11 cellular contexts compared by ENCODE assay signal in the genomic region with DNA sequence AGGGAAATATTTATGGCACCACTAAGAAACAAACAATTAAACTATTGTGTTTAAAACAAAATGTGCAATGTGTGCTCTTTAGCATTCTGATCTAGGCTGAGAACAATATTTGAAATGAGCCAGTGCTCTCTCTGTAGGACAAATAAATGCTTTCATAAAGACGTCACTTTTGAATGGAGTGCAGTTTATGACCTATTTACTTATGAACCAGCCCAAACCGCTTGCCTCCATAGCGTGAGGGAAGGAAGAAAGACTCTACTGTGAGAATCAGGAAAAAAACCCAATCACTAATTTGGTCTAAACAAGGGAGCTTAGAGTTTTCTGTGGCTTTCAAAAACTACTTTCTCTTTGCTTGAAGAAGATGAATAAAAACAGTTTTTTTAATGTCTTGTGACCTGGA. TPM values are rescaled to one million over a fixed set of nuclear protein-coding genes. Genes with fewer than 3 reads are reported as not detected.
A peak's percentile ranks its signal among the peaks of the same experiment; 100 is the strongest.
DNase-seq lines count a peak whose midpoint lies in the region; ATAC-seq and TF ChIP-seq lines count a peak whose summit lies in the region.
"Had no signal": no experiment of that assay in that cellular context is flagged by ENCODE, and none has a peak within 500 bp of the region (broad histone marks: within the 10 kb centered on the region; RNA-seq: fewer than 3 reads in every experiment).

No MANE protein-coding gene starts in this region.

- intact Hi-C loops in activated T-helper 1 cell treated with anti-CD3 and anti-CD28 coated beads, Interleukin-12 subunit alpha, Interleukin-12 subunit beta, Interleukin-2, Interleukin-4 antibody, amounts not matched to agents 30 ng/mL and 10 ng/mL and 1 ng/mL, durations not matched to agents 14 hours and 24 hours and 36 hours (cut with micrococcal nuclease): no loop called here

- H3K4me1 ChIP-seq in SJSA1 (replicated peaks): peaks cover 27% of the 10 kb centered on the region

- no peak for TF ChIP-seq CTCF in 22Rv1 (IDR thresholded peaks at IDR 0.05)

- DNase-seq in LHCN-M2 (ENCODE audit: low read depth) (peak; percentile 34), SJSA1 (ENCODE audit: low read depth in 1 of 2, low spot score in 2 of 2) (peak in 1 of 2 experiments; percentile 66), midbrain (lab: John Stamatoyannopoulos, UW) (peak; percentile 30), mesenteric fat pad (ENCODE audit: low spot score) (no peak)
- no peak for DNase-seq in activated naive CD8-positive, alpha-beta T cell treated with anti-CD3 and anti-CD28 coated beads, Interleukin-2, amount 50 U/mL, for 24 hours
- DNase-seq in activated T-helper 1 cell treated with anti-CD3 and anti-CD28 coated beads, Interleukin-12 subunit alpha, Interleukin-12 subunit beta, Interleukin-2, Interleukin-4 antibody, amounts not matched to agents 30 ng/mL and 10 ng/mL and 1 ng/mL, durations not matched to agents 14 hours and 24 hours and 36 hours (ENCODE audit: low spot score): no peak
- DNase-seq: activated CD4-positive, alpha-beta T cell treated with anti-CD3 and anti-CD28 coated beads for 4 hours; kidney glomerular epithelial cell had no signal

- no peak overlapping the region for H3K27ac Mint-ChIP-seq in activated naive CD8-positive, alpha-beta T cell treated with anti-CD3 and anti-CD28 coated beads, Interleukin-2, amount 50 U/mL, for 24 hours
- no peak overlapping the region for H3K27ac Mint-ChIP-seq in activated T-helper 1 cell treated with anti-CD3 and anti-CD28 coated beads, Interleukin-12 subunit alpha, Interleukin-12 subunit beta, Interleukin-2, Interleukin-4 antibody, amounts not matched to agents 30 ng/mL and 10 ng/mL and 1 ng/mL, durations not matched to agents 14 hours and 24 hours and 36 hours

- H3K27me3 Mint-ChIP-seq in activated naive CD8-positive, alpha-beta T cell treated with anti-CD3 and anti-CD28 coated beads, Interleukin-2, amount 50 U/mL, for 24 hours: no peaks in the 10 kb centered on the region
- no peaks in the 10 kb centered on the region for H3K27me3 Mint-ChIP-seq in activated T-helper 1 cell treated with anti-CD3 and anti-CD28 coated beads, Interleukin-12 subunit alpha, Interleukin-12 subunit beta, Interleukin-2, Interleukin-4 antibody, amounts not matched to agents 30 ng/mL and 10 ng/mL and 1 ng/mL, durations not matched to agents 14 hours and 24 hours and 36 hours (ENCODE audit: insufficient read depth)

- no peaks in the 10 kb centered on the region for H3K27me3 ChIP-seq in SJSA1 (replicated peaks)

- no peak overlapping the region for H3K4me3 Mint-ChIP-seq in activated naive CD8-positive, alpha-beta T cell treated with anti-CD3 and anti-CD28 coated beads, Interleukin-2, amount 50 U/mL, for 24 hours
- no peak overlapping the region for H3K4me3 Mint-ChIP-seq in activated T-helper 1 cell treated with anti-CD3 and anti-CD28 coated beads, Interleukin-12 subunit alpha, Interleukin-12 subunit beta, Interleukin-2, Interleukin-4 antibody, amounts not matched to agents 30 ng/mL and 10 ng/mL and 1 ng/mL, durations not matched to agents 14 hours and 24 hours and 36 hours

- no peak overlapping the region for H3K4me3 ChIP-seq in SJSA1
- H3K4me3 ChIP-seq: PC-9 had no signal

- H3K36me3 ChIP-seq in SJSA1: no peaks in the 10 kb centered on the region

- no peaks in the 10 kb centered on the region for H3K4me1 Mint-ChIP-seq in activated naive CD8-positive, alpha-beta T cell treated with anti-CD3 and anti-CD28 coated beads, Interleukin-2, amount 50 U/mL, for 24 hours
- H3K4me1 Mint-ChIP-seq in activated T-helper 1 cell treated with anti-CD3 and anti-CD28 coated beads, Interleukin-12 subunit alpha, Interleukin-12 subunit beta, Interleukin-2, Interleukin-4 antibody, amounts not matched to agents 30 ng/mL and 10 ng/mL and 1 ng/mL, durations not matched to agents 14 hours and 24 hours and 36 hours (ENCODE audit: low read depth): no peaks in the 10 kb centered on the region

- ATAC-seq in activated naive CD8-positive, alpha-beta T cell treated with anti-CD3 and anti-CD28 coated beads, Interleukin-2, amount 50 U/mL, for 24 hours: no peak
- ATAC-seq in HG03159 (IDR thresholded peaks at IDR 0.05; ENCODE audit: unreplicated experiment): no peak

- no peaks in the 10 kb centered on the region for H3K9me3 ChIP-seq in SJSA1 (replicated peaks)

- H3K36me3 Mint-ChIP-seq in activated naive CD8-positive, alpha-beta T cell treated with anti-CD3 and anti-CD28 coated beads, Interleukin-2, amount 50 U/mL, for 24 hours (ENCODE audit: low read depth): no peaks in the 10 kb centered on the region
- H3K36me3 Mint-ChIP-seq in activated T-helper 1 cell treated with anti-CD3 and anti-CD28 coated beads, Interleukin-12 subunit alpha, Interleukin-12 subunit beta, Interleukin-2, Interleukin-4 antibody, amounts not matched to agents 30 ng/mL and 10 ng/mL and 1 ng/mL, durations not matched to agents 14 hours and 24 hours and 36 hours (ENCODE audit: low read depth): no peaks in the 10 kb centered on the region

- H3K9me3 Mint-ChIP-seq in activated naive CD8-positive, alpha-beta T cell treated with anti-CD3 and anti-CD28 coated beads, Interleukin-2, amount 50 U/mL, for 24 hours: no peaks in the 10 kb centered on the region
- no peaks in the 10 kb centered on the region for H3K9me3 Mint-ChIP-seq in activated T-helper 1 cell treated with anti-CD3 and anti-CD28 coated beads, Interleukin-12 subunit alpha, Interleukin-12 subunit beta, Interleukin-2, Interleukin-4 antibody, amounts not matched to agents 30 ng/mL and 10 ng/mL and 1 ng/mL, durations not matched to agents 14 hours and 24 hours and 36 hours

- H3K27ac ChIP-seq in 22Rv1 (peak overlapping the region; percentile 53), SJSA1 (peak overlapping the region; percentile 90)
- H3K27ac ChIP-seq: PC-9 had no signal

RNA-seq across cellular contexts. Expression of a gene that starts 39.4 kb away (rescaled TPM):
- total RNA-seq in LHCN-M2 (2014; rRNA removed) (83.0 and 109 TPM in 2 replicates), mesenteric fat pad (859 TPM)
- 35.4 TPM for polyA plus RNA-seq in LHCN-M2 (2012)
- 60.2 and 114 TPM in 2 replicates for total RNA-seq in SJSA1 (2014; rRNA removed; shearing (Covaris generic))
- total RNA-seq in activated T-helper 1 cell treated with anti-CD3 and anti-CD28 coated beads, Interleukin-12 subunit alpha, Interleukin-12 subunit beta, Interleukin-2, Interleukin-4 antibody, amounts not matched to agents 30 ng/mL and 10 ng/mL and 1 ng/mL, durations not matched to agents 14 hours and 24 hours and 36 hours: 71.8 and 74.8 TPM in 2 replicates

Comparison
In these comparisons a context has a peak if more than half of its experiments do, and no peak if none do; other contexts are left out.
1. DNase-seq: peak in LHCN-M2 (single experiment) and midbrain (single experiment); none in activated naive CD8-positive, alpha-beta T cell treated with anti-CD3 and anti-CD28 coated beads, Interleukin-2, amount 50 U/mL, for 24 hours (single experiment), activated T-helper 1 cell treated with anti-CD3 and anti-CD28 coated beads, Interleukin-12 subunit alpha, Interleukin-12 subunit beta, Interleukin-2, Interleukin-4 antibody, amounts not matched to agents 30 ng/mL and 10 ng/mL and 1 ng/mL, durations not matched to agents 14 hours and 24 hours and 36 hours (single experiment) and mesenteric fat pad (single experiment).